ENCODE assay signal across 32 cellular contexts in genomic region chr5:175547810-175548209, GRCh38.
"Had no signal": no experiment of that assay in that cellular context is flagged by ENCODE, and none has a peak within 500 bp of the region (broad histone marks: within the 10 kb centered on the region; RNA-seq: fewer than 3 reads in every experiment).

No MANE protein-coding gene starts in this region.

- H3K4me1 ChIP-seq: adrenal gland, body of pancreas, colonic mucosa, esophagus muscularis mucosa, foreskin keratinocyte, pancreas, psoas muscle, sigmoid colon, upper lobe of left lung, vagina had no signal

- H3K9me3 Mint-ChIP-seq: activated naive CD4-positive, alpha-beta T cell treated with anti-CD3 and anti-CD28 coated beads for 36 hours; activated T-helper 1 cell treated with anti-CD3 and anti-CD28 coated beads, Interleukin-12 subunit alpha, Interleukin-12 subunit beta, Interleukin-2, Interleukin-4 antibody, amounts not matched to agents 30 ng/mL and 10 ng/mL and 1 ng/mL, durations not matched to agents 14 hours and 24 hours and 36 hours; nephron; stimulated activated memory B cell treated with anti-CD40 and anti-IgM and Interleukin-4, amounts not matched to agents 10 μg/mL and 1 μg/mL and 100 μg/mL, for 72 hours had no signal

- H3K4me3 Mint-ChIP-seq: activated naive CD4-positive, alpha-beta T cell treated with anti-CD3 and anti-CD28 coated beads for 36 hours; activated T-helper 1 cell treated with anti-CD3 and anti-CD28 coated beads, Interleukin-12 subunit alpha, Interleukin-12 subunit beta, Interleukin-2, Interleukin-4 antibody, amounts not matched to agents 30 ng/mL and 10 ng/mL and 1 ng/mL, durations not matched to agents 14 hours and 24 hours and 36 hours; nephron; stimulated activated memory B cell treated with anti-CD40 and anti-IgM and Interleukin-4, amounts not matched to agents 10 μg/mL and 1 μg/mL and 100 μg/mL, for 72 hours had no signal

- H3K27ac ChIP-seq: adrenal gland, body of pancreas, colonic mucosa, esophagus muscularis mucosa, foreskin keratinocyte, heart right ventricle, pancreas, psoas muscle, sigmoid colon, upper lobe of left lung, vagina, VCaP had no signal

- DNase-seq: activated CD4-positive, alpha-beta T cell treated with anti-CD3 and anti-CD28 coated beads for 48 hours; activated CD4-positive, alpha-beta T cell treated with anti-CD3 and anti-CD28 coated beads, Interleukin-2, amount 50 U/mL, for 48 hours; activated CD8-positive, alpha-beta memory T cell treated with anti-CD3 and anti-CD28 coated beads, Interleukin-2, amount 50 U/mL, for 4 hours; activated effector memory CD4-positive, alpha-beta T cell treated with anti-CD3 and anti-CD28 coated beads, Interleukin-2, amount 50 U/mL, for 16 hours; activated naive CD4-positive, alpha-beta T cell treated with anti-CD3 and anti-CD28 coated beads for 36 hours; activated naive CD8-positive, alpha-beta T cell treated with anti-CD3 and anti-CD28 coated beads for 36 hours; activated T-cell treated with anti-CD3 and anti-CD28 coated beads, Interleukin-2, amount 50 U/mL, for 1 hour; adrenal gland; aorta; body of pancreas; cerebellar nuclear complex; colonic mucosa; foreskin keratinocyte; heart right ventricle; left cardiac atrium; left ventricle myocardium superior; nucleus accumbens; pancreas; psoas muscle; sigmoid colon; small intestine; stimulated activated CD4-positive, alpha-beta T cell treated with anti-CD3 and anti-CD28 coated beads, Interleukin-4, amount 100 ng/mL, for 24 hours; stimulated activated naive CD8-positive, alpha-beta T cell treated with anti-CD3 and anti-CD28 coated beads, Interleukin-15, amount 100 ng/mL, for 72 hours; substantia nigra; upper lobe of left lung had no signal

- H3K4me3 ChIP-seq: adrenal gland, body of pancreas, cardiac muscle cell, colonic mucosa, esophagus muscularis mucosa, heart right ventricle, pancreas, psoas muscle, sigmoid colon, upper lobe of left lung, vagina had no signal

- H3K4me1 Mint-ChIP-seq: nephron; stimulated activated memory B cell treated with anti-CD40 and anti-IgM and Interleukin-4, amounts not matched to agents 10 μg/mL and 1 μg/mL and 100 μg/mL, for 72 hours had no signal

- H3K27me3 ChIP-seq: body of pancreas, cardiac muscle cell, colonic mucosa, pancreas, upper lobe of left lung, vagina had no signal

- H3K36me3 ChIP-seq: adrenal gland, cardiac muscle cell, colonic mucosa, esophagus muscularis mucosa, heart right ventricle, pancreas, sigmoid colon, upper lobe of left lung, vagina had no signal

- H3K36me3 Mint-ChIP-seq: activated naive CD8-positive, alpha-beta T cell treated with anti-CD3 and anti-CD28 coated beads for 36 hours; stimulated activated memory B cell treated with anti-CD40 and anti-IgM and Interleukin-4, amounts not matched to agents 10 μg/mL and 1 μg/mL and 100 μg/mL, for 72 hours had no signal

- H3K9me3 ChIP-seq: adrenal gland, colonic mucosa, esophagus muscularis mucosa, heart right ventricle, pancreas, psoas muscle, sigmoid colon, upper lobe of left lung, vagina had no signal

- H3K27ac Mint-ChIP-seq: activated naive CD4-positive, alpha-beta T cell treated with anti-CD3 and anti-CD28 coated beads for 36 hours; activated naive CD8-positive, alpha-beta T cell treated with anti-CD3 and anti-CD28 coated beads for 36 hours; activated T-helper 1 cell treated with anti-CD3 and anti-CD28 coated beads, Interleukin-12 subunit alpha, Interleukin-12 subunit beta, Interleukin-2, Interleukin-4 antibody, amounts not matched to agents 30 ng/mL and 10 ng/mL and 1 ng/mL, durations not matched to agents 14 hours and 24 hours and 36 hours; nephron; stimulated activated memory B cell treated with anti-CD40 and anti-IgM and Interleukin-4, amounts not matched to agents 10 μg/mL and 1 μg/mL and 100 μg/mL, for 72 hours; stimulated activated naive CD8-positive, alpha-beta T cell treated with anti-CD3 and anti-CD28 coated beads, Interleukin-15, amount 100 ng/mL, for 72 hours had no signal
